Comparison of ENCODE assay signal across 8 cellular contexts in the genomic region with DNA sequence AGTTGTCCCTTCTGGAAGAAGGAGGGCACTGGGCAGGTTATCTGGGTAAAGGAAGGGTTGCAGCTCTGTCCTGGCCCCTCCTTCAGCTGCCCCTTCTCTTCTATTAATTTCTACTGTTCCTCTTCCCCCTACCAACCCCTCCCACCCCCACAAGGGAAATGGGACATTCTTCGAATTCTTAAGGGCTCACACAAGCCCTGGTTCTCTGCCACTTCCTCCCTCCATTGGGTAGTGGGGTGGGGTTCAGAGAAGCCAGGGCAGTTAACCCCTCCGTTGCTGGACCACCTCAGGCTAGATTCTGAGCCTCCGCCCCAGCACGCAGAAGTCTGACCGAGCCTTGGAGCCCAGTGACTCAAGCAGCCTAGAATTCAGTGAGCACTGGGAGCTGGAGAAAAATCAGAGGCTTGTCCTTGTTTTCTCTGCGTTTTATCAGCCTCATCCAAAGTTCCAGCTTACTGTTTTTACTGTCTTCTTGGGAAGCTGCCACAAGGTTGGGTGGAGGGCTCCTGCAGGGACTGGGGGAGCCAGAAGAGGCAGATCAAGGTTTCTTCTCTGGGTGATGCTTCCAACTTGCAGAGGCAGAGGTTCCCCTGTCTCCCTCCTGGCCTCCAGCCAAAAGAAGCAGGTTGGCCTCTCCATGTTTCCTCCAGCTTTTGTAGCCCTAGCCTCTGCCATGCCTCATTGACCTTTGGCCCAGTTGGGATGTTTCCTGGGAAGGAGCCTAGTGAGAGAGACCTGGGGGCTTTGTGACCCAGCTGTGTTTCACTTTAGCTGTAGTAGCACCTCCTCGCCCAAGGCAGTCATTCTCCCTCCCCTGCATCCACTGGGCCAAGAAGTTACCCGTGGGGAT. TPM values are rescaled to one million over a fixed set of nuclear protein-coding genes. Genes with fewer than 3 reads are reported as not detected.
DNase-seq lines count a peak whose midpoint lies in the region; TF ChIP-seq lines count a peak whose summit lies in the region.

No MANE protein-coding gene starts in this region.

- H3K9ac ChIP-seq in HUES6 (ENCODE audit: low read length) (peak overlapping the region; percentile 71), iPS-15b (ENCODE audit: low read depth, low read length) (peak overlapping the region; percentile 30)

- intact Hi-C loops in spleen (cut with DNase I; ENCODE audit: low total_unique reads) = no loop called here

- H3K4me3 ChIP-seq in HUES6 (ENCODE audit: low read depth, low read length) = peak overlapping the region; percentile 34
- H3K4me3 ChIP-seq in iPS-15b (ENCODE audit: low read depth, low read length) = peak overlapping the region; percentile 19
- peak overlapping the region in 2 of 8 donors; percentile 2 to 6 for H3K4me3 ChIP-seq in spleen

- TF ChIP-seq POLR2A in spleen (IDR thresholded peaks at IDR 0.05) = no peak

- DNase-seq in AG08396 (ENCODE audit: low spot score) = peak; percentile 85
- peak; percentile 60 for DNase-seq in amniotic stem cell (lab: John Stamatoyannopoulos, UW)
- DNase-seq in spleen = no peak
- DNase-seq in NCI-H1417 treated with DMSO at 0.1 percent for 48 hours (lab: John Stamatoyannopoulos, UW) = no peak
- no peak for DNase-seq in NCI-H2227 (lab: John Stamatoyannopoulos, UW; ENCODE audit: unreplicated experiment)
- no peak for DNase-seq in GM10266 (ENCODE audit: extremely low spot score)

- TF ChIP-seq CTCF in spleen (IDR thresholded peaks at IDR 0.05 in 8 of 11, conservative IDR thresholded peaks at IDR 0.05 in 3 of 11) = no peak
- TF ChIP-seq CTCF in GM10266 (IDR thresholded peaks at IDR 0.05; ENCODE audit: control insufficient read depth, insufficient read depth, low read depth, missing control alignments) = no peak

- peaks cover 25% of the 10 kb centered on the region for H3K36me3 ChIP-seq in HUES6 (ENCODE audit: control insufficient read depth, insufficient read depth, low read length)
- peaks cover 9% of the 10 kb centered on the region for H3K36me3 ChIP-seq in iPS-15b (ENCODE audit: control insufficient read depth, insufficient read depth, low read length)
- H3K36me3 ChIP-seq in spleen = peaks cover 0 to 89% (median 46%) of the 10 kb centered on the region in 6 donors

- H3K9me3 ChIP-seq in HUES6 (ENCODE audit: control insufficient read depth, insufficient read depth, low read depth, low read length) (no peaks in the 10 kb centered on the region), iPS-15b (ENCODE audit: control insufficient read depth, insufficient read depth, low read length) (no peaks in the 10 kb centered on the region), spleen (no peaks in the 10 kb centered on the region)

- H3K4me1 ChIP-seq in HUES6 (ENCODE audit: control insufficient read depth, insufficient read depth, low read length) = peaks cover 81% of the 10 kb centered on the region
- peaks cover 40% of the 10 kb centered on the region for H3K4me1 ChIP-seq in iPS-15b (ENCODE audit: control insufficient read depth, insufficient read depth, low read length)
- H3K4me1 ChIP-seq in spleen = peaks cover 78 to 100% (median 98%) of the 10 kb centered on the region in 6 donors

- H3K27ac ChIP-seq in HUES6 (ENCODE audit: low read depth, low read length) = peak overlapping the region; percentile 94
- peak overlapping the region in 7 of 8 donors; percentile 3 to 84 (median 52) for H3K27ac ChIP-seq in spleen

- WGBS in spleen, 5 donors = 46 to 60% (median 55%) methylated on average over 7 to 8 of the region's 8 CpGs

- H3K27me3 ChIP-seq in HUES6 (ENCODE audit: control insufficient read depth, insufficient read depth, low read length) (no peaks in the 10 kb centered on the region), iPS-15b (ENCODE audit: control insufficient read depth, insufficient read depth, low read length) (no peaks in the 10 kb centered on the region), spleen (replicated peaks in 1 of 7) (no peaks in the 10 kb centered on the region)

RNA-seq across cellular contexts. Expression of a gene that starts 10.2 kb away (rescaled TPM):
- 100 to 1,000 TPM; 117 to 196 (median 154) TPM for total RNA-seq in spleen
- polyA plus RNA-seq in spleen = 10 to 100 TPM; 38.8 to 84.3 (median 45.6) TPM

RNA-seq across cellular contexts. Expression of a gene that starts 26.6 kb away (rescaled TPM):
- 1,000 to 10,000 TPM; 1,006 to 1,826 (median 1,444) TPM for total RNA-seq in spleen
- polyA plus RNA-seq in spleen = 1,000 to 10,000 TPM; 5,045 to 6,883 (median 6,622) TPM

RNA-seq across cellular contexts. Expression of a gene that starts 55.0 kb away (rescaled TPM):
- total RNA-seq in spleen = 10 to 100 TPM; 23.6 to 32.8 (median 28.3) TPM
- 10 to 100 TPM; 14.7 to 26.7 (median 25.1) TPM for polyA plus RNA-seq in spleen

Comparison
In these comparisons a context has a peak if more than half of its experiments do, and no peak if none do; other contexts are left out.
1. DNase-seq: peak in AG08396 (single experiment) and amniotic stem cell (single experiment); none in spleen (single experiment), NCI-H1417 treated with DMSO at 0.1 percent for 48 hours (single experiment), NCI-H2227 (single experiment) and GM10266 (single experiment).